Comparison of ENCODE assay signal across 8 cellular contexts in the genomic region with DNA sequence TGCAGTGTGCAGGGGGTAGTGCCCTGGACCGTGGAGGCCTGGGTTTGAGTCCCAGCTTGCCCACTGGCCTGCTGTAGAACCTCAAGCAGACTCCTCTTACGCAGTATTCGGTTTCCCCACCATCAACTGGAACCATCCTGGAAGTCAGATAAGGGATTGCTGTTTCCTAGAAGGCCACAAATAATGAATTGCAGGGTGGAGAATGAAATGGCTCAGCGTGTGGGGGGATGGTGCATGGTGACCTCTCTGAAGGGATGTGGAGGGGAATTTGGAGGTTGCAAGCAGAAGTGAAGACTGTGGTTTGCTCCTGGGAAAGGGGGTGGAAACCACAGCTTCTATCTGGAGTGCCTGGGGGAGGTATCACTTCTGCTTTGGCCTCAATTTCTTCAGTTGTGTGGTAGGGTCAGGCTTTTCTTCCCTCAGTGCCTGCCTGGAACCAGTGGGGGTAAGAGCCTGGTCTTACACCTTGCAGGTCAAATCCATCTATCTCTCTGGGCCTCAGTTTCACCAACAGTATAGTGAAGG. TPM values are rescaled to one million over a fixed set of nuclear protein-coding genes. Genes with fewer than 3 reads are reported as not detected.
DNase-seq lines count a peak whose midpoint lies in the region; ATAC-seq and TF ChIP-seq lines count a peak whose summit lies in the region.

No MANE protein-coding gene starts in this region.

- H3K27me3 Mint-ChIP-seq in activated naive CD8-positive, alpha-beta T cell treated with anti-CD3 and anti-CD28 coated beads, Interleukin-2, amount 10 ng/mL, durations not matched to agents 7 days and 5 days = no peaks in the 10 kb centered on the region

- H3K4me3 ChIP-seq in transverse colon (no peak overlapping the region), esophagus muscularis mucosa (no peak overlapping the region)

- peak overlapping the region in 1 of 4 donors; percentile 17 for H3K27ac ChIP-seq in transverse colon
- no peak overlapping the region for H3K27ac ChIP-seq in esophagus muscularis mucosa (replicated peaks in 1 of 4)

- no peak for TF ChIP-seq EP300 in transverse colon (IDR thresholded peaks at IDR 0.05; ENCODE audit: low read depth)
- no peak for TF ChIP-seq EP300 in esophagus muscularis mucosa (IDR thresholded peaks at IDR 0.05)

- DNase-seq in activated naive CD8-positive, alpha-beta T cell treated with anti-CD3 and anti-CD28 coated beads, Interleukin-2, amount 10 ng/mL, durations not matched to agents 7 days and 5 days = peak; percentile 26
- peak; percentile 57 for DNase-seq in transverse colon
- no peak for DNase-seq in esophagus muscularis mucosa (ENCODE audit: extremely low spot score)
- no peak for DNase-seq in NCI-H1930 (lab: John Stamatoyannopoulos, UW)
- no peak for DNase-seq in NCI-H774 (lab: John Stamatoyannopoulos, UW)

- WGBS in transverse colon (ENCODE audit: low coverage in 1 of 2), 2 donors = 84% methylated on average over 4 of the region's 4 CpGs; no CpG with 5 or more reads in 1 of the 2 donors
- 81% methylated on average over 4 of the region's 4 CpGs for WGBS in esophagus muscularis mucosa

- TF ChIP-seq POLR2A in transverse colon (IDR thresholded peaks at IDR 0.05) (no peak), esophagus muscularis mucosa (IDR thresholded peaks at IDR 0.05; ENCODE audit: low read depth) (no peak)

- H3K4me1 ChIP-seq in transverse colon (no peaks in the 10 kb centered on the region), esophagus muscularis mucosa (no peaks in the 10 kb centered on the region)

- H3K36me3 Mint-ChIP-seq in activated naive CD8-positive, alpha-beta T cell treated with anti-CD3 and anti-CD28 coated beads, Interleukin-2, amount 10 ng/mL, durations not matched to agents 7 days and 5 days = peaks cover 16% of the 10 kb centered on the region

- in situ Hi-C loops in transverse colon (cut with MboI; ENCODE audit: low pct_ligation_motif_present in 1 of 4, low pct_unique_long_range_greater_than_20kb in 1 of 4, low sequenced_read_pairs in 3 of 4) = no loop called here

- peak; percentile 60 for ATAC-seq in GM18499 (IDR thresholded peaks at IDR 0.05; ENCODE audit: insufficient read depth, unreplicated experiment)
- peak; percentile 63 for ATAC-seq in GM21526 (IDR thresholded peaks at IDR 0.05; ENCODE audit: low FRiP score, unreplicated experiment)
- ATAC-seq in HG03575 (IDR thresholded peaks at IDR 0.05; ENCODE audit: extremely low read depth, insufficient number of reproducible peaks, low FRiP score, unreplicated experiment) = peak; percentile 51
- ATAC-seq in activated naive CD8-positive, alpha-beta T cell treated with anti-CD3 and anti-CD28 coated beads, Interleukin-2, amount 10 ng/mL, durations not matched to agents 7 days and 5 days (ENCODE audit: low read depth) = no peak

- H3K27me3 ChIP-seq in transverse colon (no peaks in the 10 kb centered on the region), esophagus muscularis mucosa (peaks cover 0 to 3% (median 0%) of the 10 kb centered on the region in 4 donors)

- no peaks in the 10 kb centered on the region for H3K9me3 Mint-ChIP-seq in activated naive CD8-positive, alpha-beta T cell treated with anti-CD3 and anti-CD28 coated beads, Interleukin-2, amount 10 ng/mL, durations not matched to agents 7 days and 5 days

- intact Hi-C loops in transverse colon (cut with DNase I; ENCODE audit: low total_unique reads) (no loop called here), esophagus muscularis mucosa (cut with DNase I) (no loop called here)

- POLR2A ChIA-PET in activated naive CD8-positive, alpha-beta T cell treated with anti-CD3 and anti-CD28 coated beads, Interleukin-2, amount 10 ng/mL, durations not matched to agents 7 days and 5 days (lab: Charles Lee) = interaction anchor here (0.6 to 0.9 kb wide), 2 partner anchors 33 to 42 kb away, joined by 3 to 5 read pairs; no protein-coding TSS in a partner anchor

- H3K4me1 Mint-ChIP-seq in activated naive CD8-positive, alpha-beta T cell treated with anti-CD3 and anti-CD28 coated beads, Interleukin-2, amount 10 ng/mL, durations not matched to agents 7 days and 5 days = peaks cover 64% of the 10 kb centered on the region

- no peaks in the 10 kb centered on the region for H3K36me3 ChIP-seq in transverse colon
- H3K36me3 ChIP-seq in esophagus muscularis mucosa = no peaks in the 10 kb centered on the region

- H3K9me3 ChIP-seq in transverse colon (no peaks in the 10 kb centered on the region), esophagus muscularis mucosa (no peaks in the 10 kb centered on the region)

- H3K27ac Mint-ChIP-seq in activated naive CD8-positive, alpha-beta T cell treated with anti-CD3 and anti-CD28 coated beads, Interleukin-2, amount 10 ng/mL, durations not matched to agents 7 days and 5 days = peak overlapping the region; percentile 93

- no peak for TF ChIP-seq CTCF in transverse colon (IDR thresholded peaks at IDR 0.05)
- no peak for TF ChIP-seq CTCF in esophagus muscularis mucosa (IDR thresholded peaks at IDR 0.05)

- H3K4me3 Mint-ChIP-seq in activated naive CD8-positive, alpha-beta T cell treated with anti-CD3 and anti-CD28 coated beads, Interleukin-2, amount 10 ng/mL, durations not matched to agents 7 days and 5 days = peak overlapping the region; percentile 88

RNA-seq across cellular contexts. Expression of a gene that starts 1.7 kb away (rescaled TPM):
- total RNA-seq in activated naive CD8-positive, alpha-beta T cell treated with anti-CD3 and anti-CD28 coated beads, Interleukin-2, amount 10 ng/mL, durations not matched to agents 7 days and 5 days = 10 to 100 TPM; 14.3 to 15.7 TPM
- total RNA-seq in transverse colon = 1 to 10 TPM in 2 of 4 donors, under 1 TPM in 1, not detected in 1; 0.41 to 1.9 (median 1.9) TPM
- total RNA-seq in esophagus muscularis mucosa = under 1 TPM in 3 of 4 donors, not detected in 1; under 0.01 to 0.34 (median 0.17) TPM

RNA-seq across cellular contexts. Expression of a gene that starts 7.8 kb away (rescaled TPM):
- 10 to 100 TPM; 11.3 to 15.1 TPM for total RNA-seq in activated naive CD8-positive, alpha-beta T cell treated with anti-CD3 and anti-CD28 coated beads, Interleukin-2, amount 10 ng/mL, durations not matched to agents 7 days and 5 days
- total RNA-seq in transverse colon (10 to 100 TPM in 1 of 4 donors, 1 to 10 TPM in 3; 2.2 to 17.7 (median 3.7) TPM), esophagus muscularis mucosa (10 to 100 TPM; 22.7 to 54.9 (median 36.9) TPM)

RNA-seq across cellular contexts. Expression of a gene that starts 57.9 kb away (rescaled TPM):
- total RNA-seq in activated naive CD8-positive, alpha-beta T cell treated with anti-CD3 and anti-CD28 coated beads, Interleukin-2, amount 10 ng/mL, durations not matched to agents 7 days and 5 days = 1 to 10 TPM; 6.3 to 6.4 TPM
- total RNA-seq in transverse colon (100 to 1,000 TPM in 3 of 4 donors, 10 to 100 TPM in 1; 57.9 to 312 (median 143) TPM), esophagus muscularis mucosa (10 to 100 TPM; 14.5 to 36.7 (median 29.4) TPM)

Comparison
In these comparisons a context has a peak if more than half of its experiments do, and no peak if none do; other contexts are left out.
1. DNase-seq: peak in activated naive CD8-positive, alpha-beta T cell treated with anti-CD3 and anti-CD28 coated beads, Interleukin-2, amount 10 ng/mL, durations not matched to agents 7 days and 5 days (single experiment) and transverse colon (single experiment); none in esophagus muscularis mucosa (single experiment), NCI-H1930 (0 of 2) and NCI-H774 (single experiment).
2. RNA of a gene that starts 1.7 kb away (total RNA-seq): 14.3 to 15.7 TPM in activated naive CD8-positive, alpha-beta T cell treated with anti-CD3 and anti-CD28 coated beads, Interleukin-2, amount 10 ng/mL, durations not matched to agents 7 days and 5 days; 0.41 to 1.9 TPM in transverse colon and under 0.01 to 0.34 TPM in esophagus muscularis mucosa; every median in the first group is over 4 times any median in the second.